In the genomic region with DNA sequence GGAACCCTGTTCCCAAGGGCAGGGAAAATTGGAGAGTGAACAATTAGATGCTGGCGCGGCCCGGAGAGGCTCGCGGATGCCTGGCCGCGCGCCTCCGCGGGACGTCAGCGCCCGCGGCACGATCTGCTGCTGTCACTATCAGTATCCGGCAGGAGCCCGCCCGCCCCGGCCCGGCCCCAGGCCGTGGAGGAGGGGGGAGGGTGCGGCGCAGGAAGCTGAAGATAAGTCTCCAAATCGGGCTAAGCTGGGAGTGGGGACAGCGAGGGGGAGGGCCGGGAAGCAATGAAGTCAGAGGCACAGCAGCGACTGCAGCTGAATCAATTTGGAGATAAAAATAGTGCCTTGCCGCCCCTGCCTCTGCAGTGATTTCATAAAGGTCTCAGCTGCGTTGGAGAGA, we compare ENCODE assay signal across 8 cellular contexts.
DNase-seq lines count a peak whose midpoint lies in the region; ATAC-seq and TF ChIP-seq lines count a peak whose summit lies in the region.

No MANE protein-coding gene starts in this region.

- no peaks in the 10 kb centered on the region for H3K9me3 Mint-ChIP-seq in Caco-2 (ENCODE audit: unreplicated experiment)

- POLR2A ChIA-PET in Caco-2 (lab: Charles Lee): interaction anchor here (0.7 kb wide), 1 partner anchor 258 kb away, joined by 4 read pairs; no protein-coding TSS in a partner anchor

- H3K4me1 ChIP-seq in Caco-2 (no peaks in the 10 kb centered on the region), HUES6 (ENCODE audit: control insufficient read depth, insufficient read depth, low read length) (peaks cover 17% of the 10 kb centered on the region)

- no peaks in the 10 kb centered on the region for H3K9me3 ChIP-seq in Caco-2
- H3K9me3 ChIP-seq in HUES6 (ENCODE audit: control insufficient read depth, insufficient read depth, low read depth, low read length): no peaks in the 10 kb centered on the region

- no TSS peak for BruUV-seq in Caco-2 (replicated peaks; lab: Mats Ljungman, UMichigan)

- H3K27me3 Mint-ChIP-seq in Caco-2 (ENCODE audit: insufficient read depth, unreplicated experiment): peaks cover 31% of the 10 kb centered on the region

- H3K4me3 ChIP-seq in Caco-2 (ENCODE audit: low read depth, low read length) (peak overlapping the region; percentile 18; the same call in 1 of the 2 replicates), HUES6 (ENCODE audit: low read depth, low read length) (peak overlapping the region; percentile 54)

- H3K36me3 Mint-ChIP-seq in Caco-2 (ENCODE audit: insufficient read depth, unreplicated experiment): no peaks in the 10 kb centered on the region

- ATAC-seq in left lobe of liver (peak; percentile 89), GM21723 (IDR thresholded peaks at IDR 0.05; ENCODE audit: unreplicated experiment) (no peak)

- H3K4me3 Mint-ChIP-seq in Caco-2 (ENCODE audit: unreplicated experiment): peak overlapping the region; percentile 38

- H3K9ac ChIP-seq in HUES6 (ENCODE audit: low read length): peak overlapping the region; percentile 51

- H3K4me1 Mint-ChIP-seq in Caco-2 (ENCODE audit: low read depth, unreplicated experiment): no peaks in the 10 kb centered on the region

- H3K27me3 ChIP-seq in Caco-2 (replicated peaks; ENCODE audit: control insufficient read depth, insufficient read depth, low read length): peaks cover 4% of the 10 kb centered on the region
- peaks cover 9% of the 10 kb centered on the region; the same call in 1 of the 2 replicates for H3K27me3 ChIP-seq in HUES6 (ENCODE audit: control insufficient read depth, insufficient read depth, low read length)

- no peak overlapping the region for H3K27ac Mint-ChIP-seq in Caco-2 (ENCODE audit: unreplicated experiment)

- intact Hi-C loops in Caco-2 (cut with micrococcal nuclease; ENCODE audit: unreplicated experiment): no loop called here

- no peak overlapping the region for H3K27ac ChIP-seq in HUES6 (ENCODE audit: low read depth, low read length)

- TF ChIP-seq CTCF in Caco-2 (IDR thresholded peaks at IDR 0.05; ENCODE audit: insufficient read depth in 1 of 2, low read depth in 1 of 2, low read length in 1 of 2, severe bottlenecking in 1 of 2, unreplicated experiment in 1 of 2): no peak

- CTCF ChIA-PET in Caco-2 (lab: Charles Lee): no interaction called here

- no peaks in the 10 kb centered on the region for H3K36me3 ChIP-seq in Caco-2 (ENCODE audit: control insufficient read depth, insufficient read depth, low read length)
- no peaks in the 10 kb centered on the region for H3K36me3 ChIP-seq in HUES6 (ENCODE audit: control insufficient read depth, insufficient read depth, low read length)

- DNase-seq in Caco-2 (peak in 1 of 2 experiments; percentile 41), dermis blood vessel endothelial cell (peak; percentile 45), left lobe of liver (ENCODE audit: low spot score) (peak; percentile 64), GDM1 (lab: John Stamatoyannopoulos, UW) (no peak)
- peak; percentile 46 to 62 for DNase-seq in activated CD4-positive, alpha-beta T cell treated with anti-CD3 and anti-CD28 coated beads, Interleukin-2, amount 50 U/mL, for 48 hours
- peak in 3 of 4 experiments; percentile 4 to 38 (median 32) for DNase-seq in stimulated activated CD4-positive, alpha-beta T cell treated with anti-CD3 and anti-CD28 coated beads, Interleukin-1b, Interleukin-23, amount 100 ng/mL, for 24 hours (ENCODE audit: low read depth in 4 of 4, low spot score in 1 of 4)
